ENCODE assay signal across 1 cellular context in genomic region chr11:58867556-58867955, GRCh38.
TF ChIP-seq lines count a peak whose summit lies in the region.

No MANE protein-coding gene starts in this region.

TF ChIP-seq in SK-N-SH treated with all-trans-retinoic acid at 6 μM for 48 hours, 23 proteins besides CTCF, POLR2A, EP300 and RAD21 (continued from another document):
- TF ChIP-seq, protein P1, sequence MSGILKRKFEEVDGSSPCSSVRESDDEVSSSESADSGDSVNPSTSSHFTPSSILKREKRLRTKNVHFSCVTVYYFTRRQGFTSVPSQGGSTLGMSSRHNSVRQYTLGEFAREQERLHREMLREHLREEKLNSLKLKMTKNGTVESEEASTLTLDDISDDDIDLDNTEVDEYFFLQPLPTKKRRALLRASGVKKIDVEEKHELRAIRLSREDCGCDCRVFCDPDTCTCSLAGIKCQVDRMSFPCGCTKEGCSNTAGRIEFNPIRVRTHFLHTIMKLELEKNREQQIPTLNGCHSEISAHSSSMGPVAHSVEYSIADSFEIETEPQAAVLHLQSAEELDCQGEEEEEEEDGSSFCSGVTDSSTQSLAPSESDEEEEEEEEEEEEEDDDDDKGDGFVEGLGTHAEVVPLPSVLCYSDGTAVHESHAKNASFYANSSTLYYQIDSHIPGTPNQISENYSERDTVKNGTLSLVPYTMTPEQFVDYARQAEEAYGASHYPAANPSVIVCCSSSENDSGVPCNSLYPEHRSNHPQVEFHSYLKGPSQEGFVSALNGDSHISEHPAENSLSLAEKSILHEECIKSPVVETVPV (CRISPR knock-in tag; IDR thresholded peaks at IDR 0.05) = no peak
- TF ChIP-seq ZFP30 (CRISPR knock-in tag; IDR thresholded peaks at IDR 0.05) (no peak), PPARA (CRISPR knock-in tag; IDR thresholded peaks at IDR 0.05; ENCODE audit: borderline replicate concordance) (no peak), OSR1 (CRISPR knock-in tag; IDR thresholded peaks at IDR 0.05) (no peak), ARNTL (CRISPR knock-in tag; IDR thresholded peaks at IDR 0.05; ENCODE audit: borderline replicate concordance, low read depth) (no peak), BACH2 (CRISPR knock-in tag; IDR thresholded peaks at IDR 0.05; ENCODE audit: borderline replicate concordance) (no peak), GLIS3 (CRISPR knock-in tag; IDR thresholded peaks at IDR 0.05) (no peak), ZNF565 (CRISPR knock-in tag; conservative IDR thresholded peaks at IDR 0.05; ENCODE audit: low read depth) (no peak), SNAI2 (CRISPR knock-in tag; IDR thresholded peaks at IDR 0.05) (no peak), ZNF8 (CRISPR knock-in tag; IDR thresholded peaks at IDR 0.05) (no peak), TOX (CRISPR knock-in tag; IDR thresholded peaks at IDR 0.05; ENCODE audit: borderline replicate concordance) (no peak), ZFP3 (CRISPR knock-in tag; IDR thresholded peaks at IDR 0.05) (no peak), ISL1 (CRISPR knock-in tag; IDR thresholded peaks at IDR 0.05) (no peak)
- TF ChIP-seq, protein P2, sequence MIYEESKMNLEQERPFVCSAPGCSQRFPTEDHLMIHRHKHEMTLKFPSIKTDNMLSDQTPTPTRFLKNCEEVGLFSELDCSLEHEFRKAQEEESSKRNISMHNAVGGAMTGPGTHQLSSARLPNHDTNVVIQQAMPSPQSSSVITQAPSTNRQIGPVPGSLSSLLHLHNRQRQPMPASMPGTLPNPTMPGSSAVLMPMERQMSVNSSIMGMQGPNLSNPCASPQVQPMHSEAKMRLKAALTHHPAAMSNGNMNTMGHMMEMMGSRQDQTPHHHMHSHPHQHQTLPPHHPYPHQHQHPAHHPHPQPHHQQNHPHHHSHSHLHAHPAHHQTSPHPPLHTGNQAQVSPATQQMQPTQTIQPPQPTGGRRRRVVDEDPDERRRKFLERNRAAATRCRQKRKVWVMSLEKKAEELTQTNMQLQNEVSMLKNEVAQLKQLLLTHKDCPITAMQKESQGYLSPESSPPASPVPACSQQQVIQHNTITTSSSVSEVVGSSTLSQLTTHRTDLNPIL (CRISPR knock-in tag; IDR thresholded peaks at IDR 0.05; ENCODE audit: low read depth) = no peak
- TF ChIP-seq, protein P3, sequence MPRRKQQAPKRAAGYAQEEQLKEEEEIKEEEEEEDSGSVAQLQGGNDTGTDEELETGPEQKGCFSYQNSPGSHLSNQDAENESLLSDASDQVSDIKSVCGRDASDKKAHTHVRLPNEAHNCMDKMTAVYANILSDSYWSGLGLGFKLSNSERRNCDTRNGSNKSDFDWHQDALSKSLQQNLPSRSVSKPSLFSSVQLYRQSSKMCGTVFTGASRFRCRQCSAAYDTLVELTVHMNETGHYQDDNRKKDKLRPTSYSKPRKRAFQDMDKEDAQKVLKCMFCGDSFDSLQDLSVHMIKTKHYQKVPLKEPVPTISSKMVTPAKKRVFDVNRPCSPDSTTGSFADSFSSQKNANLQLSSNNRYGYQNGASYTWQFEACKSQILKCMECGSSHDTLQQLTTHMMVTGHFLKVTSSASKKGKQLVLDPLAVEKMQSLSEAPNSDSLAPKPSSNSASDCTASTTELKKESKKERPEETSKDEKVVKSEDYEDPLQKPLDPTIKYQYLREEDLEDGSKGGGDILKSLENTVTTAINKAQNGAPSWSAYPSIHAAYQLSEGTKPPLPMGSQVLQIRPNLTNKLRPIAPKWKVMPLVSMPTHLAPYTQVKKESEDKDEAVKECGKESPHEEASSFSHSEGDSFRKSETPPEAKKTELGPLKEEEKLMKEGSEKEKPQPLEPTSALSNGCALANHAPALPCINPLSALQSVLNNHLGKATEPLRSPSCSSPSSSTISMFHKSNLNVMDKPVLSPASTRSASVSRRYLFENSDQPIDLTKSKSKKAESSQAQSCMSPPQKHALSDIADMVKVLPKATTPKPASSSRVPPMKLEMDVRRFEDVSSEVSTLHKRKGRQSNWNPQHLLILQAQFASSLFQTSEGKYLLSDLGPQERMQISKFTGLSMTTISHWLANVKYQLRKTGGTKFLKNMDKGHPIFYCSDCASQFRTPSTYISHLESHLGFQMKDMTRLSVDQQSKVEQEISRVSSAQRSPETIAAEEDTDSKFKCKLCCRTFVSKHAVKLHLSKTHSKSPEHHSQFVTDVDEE (CRISPR knock-in tag; IDR thresholded peaks at IDR 0.05) = no peak
- TF ChIP-seq, protein P4, sequence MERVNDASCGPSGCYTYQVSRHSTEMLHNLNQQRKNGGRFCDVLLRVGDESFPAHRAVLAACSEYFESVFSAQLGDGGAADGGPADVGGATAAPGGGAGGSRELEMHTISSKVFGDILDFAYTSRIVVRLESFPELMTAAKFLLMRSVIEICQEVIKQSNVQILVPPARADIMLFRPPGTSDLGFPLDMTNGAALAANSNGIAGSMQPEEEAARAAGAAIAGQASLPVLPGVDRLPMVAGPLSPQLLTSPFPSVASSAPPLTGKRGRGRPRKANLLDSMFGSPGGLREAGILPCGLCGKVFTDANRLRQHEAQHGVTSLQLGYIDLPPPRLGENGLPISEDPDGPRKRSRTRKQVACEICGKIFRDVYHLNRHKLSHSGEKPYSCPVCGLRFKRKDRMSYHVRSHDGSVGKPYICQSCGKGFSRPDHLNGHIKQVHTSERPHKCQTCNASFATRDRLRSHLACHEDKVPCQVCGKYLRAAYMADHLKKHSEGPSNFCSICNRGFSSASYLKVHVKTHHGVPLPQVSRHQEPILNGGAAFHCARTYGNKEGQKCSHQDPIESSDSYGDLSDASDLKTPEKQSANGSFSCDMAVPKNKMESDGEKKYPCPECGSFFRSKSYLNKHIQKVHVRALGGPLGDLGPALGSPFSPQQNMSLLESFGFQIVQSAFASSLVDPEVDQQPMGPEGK (CRISPR knock-in tag; IDR thresholded peaks at IDR 0.05; ENCODE audit: borderline replicate concordance) = no peak
